In the genomic region with DNA sequence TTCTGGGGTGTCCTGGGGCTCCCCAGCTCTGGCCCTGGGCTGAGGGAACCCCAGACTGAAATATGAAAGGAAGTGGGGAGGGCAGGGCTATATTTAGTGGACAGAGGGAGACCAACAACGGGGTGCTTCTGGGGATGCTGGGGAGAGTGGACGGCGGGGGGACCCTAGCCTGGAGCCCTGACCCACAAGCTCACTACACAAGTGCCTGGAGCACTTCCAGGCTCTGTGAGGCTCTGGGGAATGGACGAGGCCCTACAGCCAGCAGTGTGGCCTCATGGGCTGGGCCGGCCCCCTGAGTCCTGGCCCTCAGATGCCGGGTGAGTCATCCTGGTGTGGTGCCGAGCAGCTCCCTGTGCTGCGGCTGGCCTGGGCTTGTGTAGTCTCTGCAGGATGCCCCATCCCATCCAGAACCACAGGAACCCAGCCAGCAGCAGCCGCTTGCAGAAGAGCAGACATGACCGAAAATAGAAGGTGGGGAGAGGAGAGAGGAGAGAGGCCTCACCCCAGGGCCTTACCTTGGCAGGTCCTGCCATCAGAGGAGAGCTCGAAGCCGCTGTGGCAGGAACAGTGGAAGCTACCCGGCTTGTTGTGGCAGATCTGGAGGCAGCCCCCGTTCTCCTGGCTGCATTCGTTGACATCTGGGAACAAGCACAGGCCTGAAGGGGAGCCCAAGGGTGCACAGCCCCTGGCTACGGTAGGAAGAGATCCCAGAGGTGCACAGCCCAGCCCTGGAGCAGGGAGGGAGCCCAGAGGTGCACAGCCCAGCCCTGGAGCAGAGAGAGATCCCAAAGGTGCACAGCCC, we compare ENCODE assay signal across 7 cellular contexts. TPM values are rescaled to one million over a fixed set of nuclear protein-coding genes. Genes with fewer than 3 reads are reported as not detected.
DNase-seq lines count a peak whose midpoint lies in the region; ATAC-seq and TF ChIP-seq lines count a peak whose summit lies in the region.

No MANE protein-coding gene starts in this region.

- ATAC-seq in GM23338 = peak; percentile 58
- ATAC-seq in GM21381 (IDR thresholded peaks at IDR 0.05; ENCODE audit: unreplicated experiment) = no peak

- TF ChIP-seq CTCF in GM23338 (conservative IDR thresholded peaks at IDR 0.05; ENCODE audit: low read depth in 2 of 2) (no peak), liver (IDR thresholded peaks at IDR 0.05; ENCODE audit: low read depth, low read length, missing input control) (no peak)

- H3K27ac ChIP-seq in GM23338 (ENCODE audit: low read depth) (peak overlapping the region; percentile 50; the same call in 1 of the 2 replicates), liver (ENCODE audit: low read depth in 1 of 2, low read length in 2 of 2) (peak overlapping the region; percentile 36 to 56)

- DNase-seq in GM23338 (ENCODE audit: low spot score) (no peak), NCI-H510A treated with DMSO at 0.1 percent for 48 hours (lab: John Stamatoyannopoulos, UW) (peak; percentile 47), superior temporal gyrus (ENCODE audit: extremely low spot score) (peak; percentile 83), KG1 (lab: John Stamatoyannopoulos, UW) (no peak)

- H3K4me3 ChIP-seq in GM23338 = no peak overlapping the region
- no peak overlapping the region for H3K4me3 ChIP-seq in liver (ENCODE audit: low read depth in 1 of 3, low read length in 3 of 3)

- WGBS in liver = 67% methylated on average over 16 of the region's 16 CpGs

- TF ChIP-seq RAD21 in liver (IDR thresholded peaks at IDR 0.05) = peak in 1 of 2 donors; percentile 14

- H3K4me3 Mint-ChIP-seq in GM23338 = no peak overlapping the region; the same call in 2 of the 3 replicates
- no peak overlapping the region for H3K4me3 Mint-ChIP-seq in dendritic cell treated with granulocyte-macrophage colony-stimulating factor and Interleukin-4, amounts not matched to agents 40 ng/mL and 50 ng/mL, for 4 days

- H3K4me1 ChIP-seq in GM23338 (ENCODE audit: insufficient read depth) = no peaks in the 10 kb centered on the region
- H3K4me1 ChIP-seq in liver (ENCODE audit: control insufficient read depth in 4 of 4, insufficient read depth in 4 of 4, low read length in 3 of 4) = peaks cover 8 to 25% (median 20%) of the 10 kb centered on the region in 4 donors

- no peaks in the 10 kb centered on the region for H3K79me2 ChIP-seq in GM23338 (replicated peaks; ENCODE audit: insufficient read depth)

- H3K9me3 Mint-ChIP-seq in GM23338 = peaks cover 2% of the 10 kb centered on the region; the same call in 2 of the 3 replicates
- no peaks in the 10 kb centered on the region for H3K9me3 Mint-ChIP-seq in dendritic cell treated with granulocyte-macrophage colony-stimulating factor and Interleukin-4, amounts not matched to agents 40 ng/mL and 50 ng/mL, for 4 days

- H3K4me2 ChIP-seq in GM23338 = no peak overlapping the region

- H3K9me2 ChIP-seq in GM23338 (ENCODE audit: insufficient read depth) = no peaks in the 10 kb centered on the region

- peak overlapping the region; percentile 91 for H3K27ac Mint-ChIP-seq in GM23338
- H3K27ac Mint-ChIP-seq in dendritic cell treated with granulocyte-macrophage colony-stimulating factor and Interleukin-4, amounts not matched to agents 40 ng/mL and 50 ng/mL, for 4 days = peak overlapping the region; percentile 16

- intact Hi-C loops in dendritic cell treated with granulocyte-macrophage colony-stimulating factor and Interleukin-4, amounts not matched to agents 40 ng/mL and 50 ng/mL, for 4 days (cut with micrococcal nuclease) = no loop called here

- H3K27me3 Mint-ChIP-seq in GM23338 (ENCODE audit: insufficient read depth, low read depth, poor library complexity) = peaks cover 3% of the 10 kb centered on the region
- peaks cover 12% of the 10 kb centered on the region for H3K27me3 Mint-ChIP-seq in dendritic cell treated with granulocyte-macrophage colony-stimulating factor and Interleukin-4, amounts not matched to agents 40 ng/mL and 50 ng/mL, for 4 days

- peaks cover 13% of the 10 kb centered on the region for H3K4me1 Mint-ChIP-seq in GM23338
- H3K4me1 Mint-ChIP-seq in dendritic cell treated with granulocyte-macrophage colony-stimulating factor and Interleukin-4, amounts not matched to agents 40 ng/mL and 50 ng/mL, for 4 days (ENCODE audit: low read depth) = peaks cover 33% of the 10 kb centered on the region

- H4K20me1 ChIP-seq in GM23338 (replicated peaks; ENCODE audit: insufficient read depth) = no peaks in the 10 kb centered on the region

- peaks cover 18% of the 10 kb centered on the region for H3K36me3 Mint-ChIP-seq in GM23338 (ENCODE audit: low read depth)
- peaks cover 97% of the 10 kb centered on the region for H3K36me3 Mint-ChIP-seq in dendritic cell treated with granulocyte-macrophage colony-stimulating factor and Interleukin-4, amounts not matched to agents 40 ng/mL and 50 ng/mL, for 4 days (ENCODE audit: low read depth)

- H2AFZ ChIP-seq in GM23338 = no peak overlapping the region

- no peaks in the 10 kb centered on the region for H3K9me3 ChIP-seq in liver (ENCODE audit: control insufficient read depth in 4 of 4, low read length in 3 of 4)

- H3K36me3 ChIP-seq in GM23338 (ENCODE audit: insufficient read depth) = no peaks in the 10 kb centered on the region
- H3K36me3 ChIP-seq in liver (ENCODE audit: control insufficient read depth in 4 of 4, insufficient read depth in 3 of 4, low read depth in 1 of 4, low read length in 3 of 4) = peaks cover 0 to 4% (median 0%) of the 10 kb centered on the region in 4 donors

- no peaks in the 10 kb centered on the region for H3K27me3 ChIP-seq in GM23338 (ENCODE audit: insufficient read depth)
- H3K27me3 ChIP-seq in liver (ENCODE audit: control insufficient read depth in 4 of 4, insufficient read depth in 4 of 4, low read length in 3 of 4) = no peaks in the 10 kb centered on the region

- no peak overlapping the region for H3K9ac ChIP-seq in liver (ENCODE audit: low read depth in 1 of 2, low read length in 2 of 2)

- no peaks in the 10 kb centered on the region for H3F3A ChIP-seq in GM23338 (replicated peaks; ENCODE audit: low read depth)

TF ChIP-seq in GM23338, 12 proteins besides CTCF, POLR2A, EP300 and RAD21 (continues in another document):
- TF ChIP-seq, protein P1, sequence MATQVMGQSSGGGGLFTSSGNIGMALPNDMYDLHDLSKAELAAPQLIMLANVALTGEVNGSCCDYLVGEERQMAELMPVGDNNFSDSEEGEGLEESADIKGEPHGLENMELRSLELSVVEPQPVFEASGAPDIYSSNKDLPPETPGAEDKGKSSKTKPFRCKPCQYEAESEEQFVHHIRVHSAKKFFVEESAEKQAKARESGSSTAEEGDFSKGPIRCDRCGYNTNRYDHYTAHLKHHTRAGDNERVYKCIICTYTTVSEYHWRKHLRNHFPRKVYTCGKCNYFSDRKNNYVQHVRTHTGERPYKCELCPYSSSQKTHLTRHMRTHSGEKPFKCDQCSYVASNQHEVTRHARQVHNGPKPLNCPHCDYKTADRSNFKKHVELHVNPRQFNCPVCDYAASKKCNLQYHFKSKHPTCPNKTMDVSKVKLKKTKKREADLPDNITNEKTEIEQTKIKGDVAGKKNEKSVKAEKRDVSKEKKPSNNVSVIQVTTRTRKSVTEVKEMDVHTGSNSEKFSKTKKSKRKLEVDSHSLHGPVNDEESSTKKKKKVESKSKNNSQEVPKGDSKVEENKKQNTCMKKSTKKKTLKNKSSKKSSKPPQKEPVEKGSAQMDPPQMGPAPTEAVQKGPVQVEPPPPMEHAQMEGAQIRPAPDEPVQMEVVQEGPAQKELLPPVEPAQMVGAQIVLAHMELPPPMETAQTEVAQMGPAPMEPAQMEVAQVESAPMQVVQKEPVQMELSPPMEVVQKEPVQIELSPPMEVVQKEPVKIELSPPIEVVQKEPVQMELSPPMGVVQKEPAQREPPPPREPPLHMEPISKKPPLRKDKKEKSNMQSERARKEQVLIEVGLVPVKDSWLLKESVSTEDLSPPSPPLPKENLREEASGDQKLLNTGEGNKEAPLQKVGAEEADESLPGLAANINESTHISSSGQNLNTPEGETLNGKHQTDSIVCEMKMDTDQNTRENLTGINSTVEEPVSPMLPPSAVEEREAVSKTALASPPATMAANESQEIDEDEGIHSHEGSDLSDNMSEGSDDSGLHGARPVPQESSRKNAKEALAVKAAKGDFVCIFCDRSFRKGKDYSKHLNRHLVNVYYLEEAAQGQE (IDR thresholded peaks at IDR 0.05; ENCODE audit: unreplicated experiment) = no peak
- TF ChIP-seq EZH2phosphoT487 (IDR thresholded peaks at IDR 0.05; ENCODE audit: unreplicated experiment) (no peak), STAT1 (IDR thresholded peaks at IDR 0.05; ENCODE audit: unreplicated experiment) (no peak), EZH2 (IDR thresholded peaks at IDR 0.05; ENCODE audit: low read depth, unreplicated experiment) (no peak)

TF ChIP-seq in liver, 16 proteins besides CTCF, POLR2A, EP300 and RAD21:
- TF ChIP-seq HNF4G (IDR thresholded peaks at IDR 0.05) (no peak), NR2F2 (IDR thresholded peaks at IDR 0.05) (peak; percentile 28), JUND (IDR thresholded peaks at IDR 0.05) (peak; percentile 82 to 98), EGR1 (IDR thresholded peaks at IDR 0.05; ENCODE audit: low read depth in 2 of 2) (no peak), RXRA (IDR thresholded peaks at IDR 0.05) (peak in 1 of 2 donors; percentile 34), HNF4A (conservative IDR thresholded peaks at IDR 0.05) (peak in 1 of 2 donors; percentile 12)

RNA-seq across cellular contexts. Expression of gene GAS6, which starts 26.1 kb away (rescaled TPM):
- 18.0 and 21.2 TPM in 2 replicates for total RNA-seq in GM23338 (2014; rRNA removed; shearing (Covaris generic))
- polyA plus RNA-seq in GM23338 (2016; fragmentation: Nextera tagmentation; extraction: Ambion mirVana) (7.9 and 8.8 TPM in 2 replicates), liver (10 to 100 TPM in 1 of 2 donors, 1 to 10 TPM in 1; 2.5 to 30.2 TPM)
- 10 to 100 TPM in 1 of 2 donors, 1 to 10 TPM in 1; 3.2 to 15.1 TPM for total RNA-seq in liver

Comparison
In these comparisons a context has a peak if more than half of its experiments do, and no peak if none do; other contexts are left out.
1. DNase-seq: peak in NCI-H510A treated with DMSO at 0.1 percent for 48 hours (single experiment) and superior temporal gyrus (single experiment); none in GM23338 (single experiment) and KG1 (single experiment).